ENCODE assay signal across 34 cellular contexts in genomic region chr4:128465523-128465922, GRCh38.
DNase-seq lines count a peak whose midpoint lies in the region; ATAC-seq, FAIRE-seq and TF ChIP-seq lines count a peak whose summit lies in the region.
"Had no signal": no experiment of that assay in that cellular context is flagged by ENCODE, and none has a peak within 500 bp of the region (broad histone marks: within the 10 kb centered on the region; RNA-seq: fewer than 3 reads in every experiment).

No MANE protein-coding gene starts in this region.

- TF ChIP-seq RAD21 in A549 (conservative IDR thresholded peaks at IDR 0.05 in 1 of 2, IDR thresholded peaks at IDR 0.05 in 1 of 2): no peak
- TF ChIP-seq RAD21 in K562 (CRISPR knock-in tag; conservative IDR thresholded peaks at IDR 0.05 in 1 of 2, IDR thresholded peaks at IDR 0.05 in 1 of 2): no peak

- peaks cover 12% of the 10 kb centered on the region for H3K36me3 ChIP-seq in Karpas-422 (ENCODE audit: insufficient read depth, low read length)
- no peaks in the 10 kb centered on the region for H3K36me3 ChIP-seq in astrocyte (ENCODE audit: insufficient read depth, low read length)
- no peaks in the 10 kb centered on the region for H3K36me3 ChIP-seq in K562 (ENCODE audit: control insufficient read depth, insufficient read depth, low read length)
- H3K36me3 ChIP-seq: BE2C; BLaER1; BLaER1 treated with 17β-estradiol and CSF1 and Interleukin-3, amounts not matched to agents 10 nM and 100 nM had no signal

- in situ Hi-C loops in K562 (cut with MboI): no loop called here

- H3K4me3 ChIP-seq in A549 (no peak overlapping the region), Karpas-422 (ENCODE audit: low read length) (no peak overlapping the region), astrocyte (ENCODE audit: insufficient read depth, low read depth, low read length) (no peak overlapping the region), K562 (no peak overlapping the region)
- H3K4me3 ChIP-seq: BLaER1; BLaER1 treated with 17β-estradiol and CSF1 and Interleukin-3, amounts not matched to agents 10 nM and 100 nM had no signal

- no peaks in the 10 kb centered on the region for H3K27me3 Mint-ChIP-seq in astrocyte (ENCODE audit: low read depth, unreplicated experiment)
- no peaks in the 10 kb centered on the region for H3K27me3 Mint-ChIP-seq in activated T-helper 1 cell treated with anti-CD3 and anti-CD28 coated beads, Interleukin-12 subunit alpha, Interleukin-12 subunit beta, Interleukin-2, Interleukin-4 antibody, amounts not matched to agents 30 ng/mL and 10 ng/mL and 1 ng/mL, durations not matched to agents 14 hours and 24 hours and 36 hours (ENCODE audit: insufficient read depth)
- H3K27me3 Mint-ChIP-seq: B cell; CD4-positive, alpha-beta memory T cell; CD4-positive, alpha-beta T cell; CD4-positive, CD25-positive, alpha-beta regulatory T cell; CD8-positive, alpha-beta memory T cell had no signal

- H3K4me1 ChIP-seq in A549 (peaks cover 46% of the 10 kb centered on the region), Karpas-422 (ENCODE audit: low read length) (peaks cover 94% of the 10 kb centered on the region), astrocyte (ENCODE audit: insufficient read depth, low read length) (peaks cover 17% of the 10 kb centered on the region), K562 (replicated peaks in 1 of 2; ENCODE audit: control insufficient read depth in 2 of 2, insufficient read depth in 2 of 2, low read length in 2 of 2) (peaks cover 0 to 30% of the 10 kb centered on the region in 2 experiments; a peak in 3 of 5 replicates)
- H3K4me1 ChIP-seq: BLaER1, Caco-2 had no signal

- no peak for TF ChIP-seq CTCF in A549 (IDR thresholded peaks at IDR 0.05)
- no peak for TF ChIP-seq CTCF in astrocyte (IDR thresholded peaks at IDR 0.05; ENCODE audit: insufficient read depth, low read depth, low read length)
- no peak for TF ChIP-seq CTCF in K562 (IDR thresholded peaks at IDR 0.05 in 2 of 3, conservative IDR thresholded peaks at IDR 0.05 in 1 of 3; ENCODE audit: insufficient read depth in 2 of 3, low read depth in 1 of 3, low read length in 3 of 3)

- H4K20me1 ChIP-seq in Karpas-422 (ENCODE audit: insufficient read depth, low read depth, low read length): no peaks in the 10 kb centered on the region
- H4K20me1 ChIP-seq in astrocyte (ENCODE audit: insufficient read depth, low read length): no peaks in the 10 kb centered on the region
- no peaks in the 10 kb centered on the region for H4K20me1 ChIP-seq in K562 (replicated peaks; ENCODE audit: control insufficient read depth, insufficient read depth, low read length)
- H4K20me1 ChIP-seq: BLaER1; BLaER1 treated with 17β-estradiol and CSF1 and Interleukin-3, amounts not matched to agents 10 nM and 100 nM had no signal

- TF ChIP-seq EP300 in A549 (IDR thresholded peaks at IDR 0.05) (no peak), K562 (IDR thresholded peaks at IDR 0.05; ENCODE audit: low read length) (no peak)

- intact Hi-C loops in K562 (cut with micrococcal nuclease): no loop called here
- intact Hi-C loops in activated T-helper 1 cell treated with anti-CD3 and anti-CD28 coated beads, Interleukin-12 subunit alpha, Interleukin-12 subunit beta, Interleukin-2, Interleukin-4 antibody, amounts not matched to agents 30 ng/mL and 10 ng/mL and 1 ng/mL, durations not matched to agents 14 hours and 24 hours and 36 hours (cut with micrococcal nuclease): no loop called here
- intact Hi-C loops in cardiac septum (cut with DNase I): no loop called here

- H3K9me1 ChIP-seq in K562 (ENCODE audit: control insufficient read depth, insufficient read depth, low read length): no peaks in the 10 kb centered on the region

- H3K9me3 ChIP-seq in A549: no peaks in the 10 kb centered on the region
- H3K9me3 ChIP-seq in Karpas-422 (ENCODE audit: low read length): no peaks in the 10 kb centered on the region
- no peaks in the 10 kb centered on the region for H3K9me3 ChIP-seq in astrocyte (ENCODE audit: insufficient read depth, low read depth, low read length)
- no peaks in the 10 kb centered on the region for H3K9me3 ChIP-seq in K562 (replicated peaks; ENCODE audit: control insufficient read depth, insufficient read depth, low read depth, low read length)
- H3K9me3 ChIP-seq: BE2C; BLaER1; BLaER1 treated with 17β-estradiol and CSF1 and Interleukin-3, amounts not matched to agents 10 nM and 100 nM; Caco-2 had no signal

- no peaks in the 10 kb centered on the region for H3K9me3 Mint-ChIP-seq in astrocyte (ENCODE audit: unreplicated experiment)
- no peaks in the 10 kb centered on the region for H3K9me3 Mint-ChIP-seq in activated T-helper 1 cell treated with anti-CD3 and anti-CD28 coated beads, Interleukin-12 subunit alpha, Interleukin-12 subunit beta, Interleukin-2, Interleukin-4 antibody, amounts not matched to agents 30 ng/mL and 10 ng/mL and 1 ng/mL, durations not matched to agents 14 hours and 24 hours and 36 hours
- H3K9me3 Mint-ChIP-seq: CD4-positive, alpha-beta memory T cell; CD4-positive, alpha-beta T cell; CD8-positive, alpha-beta memory T cell; CD8-positive, alpha-beta T cell had no signal

- 50% methylated on average over 2 of the region's 2 CpGs for WGBS in A549 (ENCODE audit: missing lambda C conversion rate)
- WGBS in K562 (ENCODE audit: insufficient coverage, low coverage, missing lambda C conversion rate): 44% methylated on average over 2 of the region's 2 CpGs

- H3K9ac ChIP-seq in Karpas-422 (ENCODE audit: low read length): peak overlapping the region; percentile 82; the same call in 1 of the 2 replicates
- H3K9ac ChIP-seq in astrocyte (ENCODE audit: low read length): no peak overlapping the region
- H3K9ac ChIP-seq in K562 (ENCODE audit: insufficient read depth in 1 of 2, low read depth in 2 of 2, low read length in 2 of 2): no peak overlapping the region; a peak in 1 of 4 replicates
- H3K9ac ChIP-seq: BLaER1; BLaER1 treated with 17β-estradiol and CSF1 and Interleukin-3, amounts not matched to agents 10 nM and 100 nM had no signal

- BruUV-seq in K562 (replicated peaks; lab: Mats Ljungman, UMichigan): no TSS peak

- H3K4me3 Mint-ChIP-seq in astrocyte (ENCODE audit: unreplicated experiment): no peak overlapping the region
- no peak overlapping the region for H3K4me3 Mint-ChIP-seq in activated T-helper 1 cell treated with anti-CD3 and anti-CD28 coated beads, Interleukin-12 subunit alpha, Interleukin-12 subunit beta, Interleukin-2, Interleukin-4 antibody, amounts not matched to agents 30 ng/mL and 10 ng/mL and 1 ng/mL, durations not matched to agents 14 hours and 24 hours and 36 hours
- H3K4me3 Mint-ChIP-seq: B cell; CD14-positive monocyte; CD4-positive, alpha-beta memory T cell; CD4-positive, alpha-beta T cell; CD4-positive, CD25-positive, alpha-beta regulatory T cell; CD8-positive, alpha-beta memory T cell; CD8-positive, alpha-beta T cell had no signal

- H3K27ac ChIP-seq in A549: peak overlapping the region; percentile 22 to 29; a peak in 3 of 6 replicates
- peak overlapping the region; percentile 98 for H3K27ac ChIP-seq in Karpas-422 (ENCODE audit: low read length)
- no peak overlapping the region for H3K27ac ChIP-seq in astrocyte (ENCODE audit: low read depth, low read length)
- H3K27ac ChIP-seq in K562 (ENCODE audit: extremely low read depth, low read depth, low read length): no peak overlapping the region
- H3K27ac ChIP-seq: 22Rv1; BLaER1; BLaER1 treated with 17β-estradiol and CSF1 and Interleukin-3, amounts not matched to agents 10 nM and 100 nM; C4-2B had no signal

- H3K9me2 ChIP-seq in Karpas-422 (replicated peaks; ENCODE audit: insufficient read depth, low read length): no peaks in the 10 kb centered on the region

- peak overlapping the region; percentile 37 for H3K27ac Mint-ChIP-seq in astrocyte (ENCODE audit: unreplicated experiment)
- no peak overlapping the region for H3K27ac Mint-ChIP-seq in activated T-helper 1 cell treated with anti-CD3 and anti-CD28 coated beads, Interleukin-12 subunit alpha, Interleukin-12 subunit beta, Interleukin-2, Interleukin-4 antibody, amounts not matched to agents 30 ng/mL and 10 ng/mL and 1 ng/mL, durations not matched to agents 14 hours and 24 hours and 36 hours
- H3K27ac Mint-ChIP-seq: B cell; CD14-positive monocyte; CD4-positive, alpha-beta memory T cell; CD4-positive, alpha-beta T cell; CD4-positive, CD25-positive, alpha-beta regulatory T cell; CD8-positive, alpha-beta memory T cell; CD8-positive, alpha-beta T cell had no signal

- no peak for ATAC-seq in A549
- ATAC-seq in K562: no peak
- ATAC-seq in GM19395 (IDR thresholded peaks at IDR 0.05; ENCODE audit: unreplicated experiment): no peak
- no peak for ATAC-seq in HG03520 (IDR thresholded peaks at IDR 0.05; ENCODE audit: unreplicated experiment)
- ATAC-seq: CD8-positive, alpha-beta T cell had no signal

- CTCF ChIA-PET in A549 (lab: Yijun Ruan, JAX) (no interaction called here), K562 (lab: Yijun Ruan, JAX; ENCODE audit: low intra/inter-chr PET ratio) (no interaction called here)

- H3K79me2 ChIP-seq in Karpas-422 (ENCODE audit: low read length): no peaks in the 10 kb centered on the region
- H3K79me2 ChIP-seq in astrocyte (ENCODE audit: insufficient read depth, low read length): no peaks in the 10 kb centered on the region
- no peaks in the 10 kb centered on the region for H3K79me2 ChIP-seq in K562 (ENCODE audit: control insufficient read depth, insufficient read depth, low read length)

- no peak for TF ChIP-seq POLR2A in A549 (IDR thresholded peaks at IDR 0.05; ENCODE audit: low read length)
- no peak for TF ChIP-seq POLR2A in K562 (conservative IDR thresholded peaks at IDR 0.05)

- no peak for DNase-seq in A549 (ENCODE audit: low read depth in 1 of 2, low spot score in 1 of 2)
- DNase-seq in Karpas-422: no peak
- no peak for DNase-seq in astrocyte (ENCODE audit: low read depth)
- DNase-seq in K562 (ENCODE audit: extremely low read depth in 1 of 4, low spot score in 3 of 4): no peak
- no peak for DNase-seq in activated T-helper 1 cell treated with anti-CD3 and anti-CD28 coated beads, Interleukin-12 subunit alpha, Interleukin-12 subunit beta, Interleukin-2, Interleukin-4 antibody, amounts not matched to agents 30 ng/mL and 10 ng/mL and 1 ng/mL, durations not matched to agents 14 hours and 24 hours and 36 hours (ENCODE audit: low spot score)
- DNase-seq in cardiac septum (ENCODE audit: low spot score): no peak
- DNase-seq: 8988T; ACHN; BE2C; C1 segment of cervical spinal cord; Caco-2; Calu3; CD4-positive, alpha-beta memory T cell; CD4-positive, alpha-beta T cell; CD4-positive, CD25-positive, alpha-beta regulatory T cell; CD8-positive, alpha-beta memory T cell; CD8-positive, alpha-beta T cell; COR-L47; DMS153; DMS53; DMS79; DMS79 treated with DMSO at 0.1 percent for 48 hours; DND-41; EL had no signal

- H3K27me3 ChIP-seq in Karpas-422 (ENCODE audit: low read length) (no peaks in the 10 kb centered on the region), astrocyte (ENCODE audit: insufficient read depth, low read length) (no peaks in the 10 kb centered on the region), K562 (ENCODE audit: control insufficient read depth in 2 of 2, insufficient read depth in 2 of 2, low read length in 2 of 2) (no peaks in the 10 kb centered on the region)
- H3K27me3 ChIP-seq: BE2C; BLaER1; BLaER1 treated with 17β-estradiol and CSF1 and Interleukin-3, amounts not matched to agents 10 nM and 100 nM had no signal

- no peak for FAIRE-seq in A549 (lab: Jason Lieb, UNC)
- FAIRE-seq in astrocyte (lab: Jason Lieb, UNC): no peak
- FAIRE-seq in K562 (lab: Jason Lieb, UNC): no peak
- FAIRE-seq: A204.1, D721Med had no signal

- H2AFZ ChIP-seq in Karpas-422 (ENCODE audit: low read length): no peak overlapping the region
- H2AFZ ChIP-seq in astrocyte (ENCODE audit: low read depth, low read length): no peak overlapping the region
- no peak overlapping the region for H2AFZ ChIP-seq in K562 (ENCODE audit: low read depth, low read length)

- H3K36me3 Mint-ChIP-seq in astrocyte (ENCODE audit: low read depth, unreplicated experiment): peaks cover 9% of the 10 kb centered on the region
- no peaks in the 10 kb centered on the region for H3K36me3 Mint-ChIP-seq in activated T-helper 1 cell treated with anti-CD3 and anti-CD28 coated beads, Interleukin-12 subunit alpha, Interleukin-12 subunit beta, Interleukin-2, Interleukin-4 antibody, amounts not matched to agents 30 ng/mL and 10 ng/mL and 1 ng/mL, durations not matched to agents 14 hours and 24 hours and 36 hours (ENCODE audit: low read depth)
- H3K36me3 Mint-ChIP-seq: CD14-positive monocyte; CD4-positive, alpha-beta memory T cell; CD4-positive, CD25-positive, alpha-beta regulatory T cell; CD8-positive, alpha-beta memory T cell had no signal

- no peak overlapping the region for H3K4me2 ChIP-seq in A549
- H3K4me2 ChIP-seq in Karpas-422 (ENCODE audit: low read depth, low read length, poor library complexity, severe bottlenecking): peak overlapping the region; percentile 75
- no peak overlapping the region for H3K4me2 ChIP-seq in astrocyte (ENCODE audit: low read length)
- H3K4me2 ChIP-seq in K562 (ENCODE audit: insufficient read depth, low read length): no peak overlapping the region
- H3K4me2 ChIP-seq: BLaER1; BLaER1 treated with 17β-estradiol and CSF1 and Interleukin-3, amounts not matched to agents 10 nM and 100 nM had no signal

- POLR2A ChIA-PET in A549 (lab: Yijun Ruan, JAX): no interaction called here
- POLR2A ChIA-PET in K562 (lab: Yijun Ruan, JAX): interaction anchor here (0.8 kb wide), 1 partner anchor 16 kb away, joined by 3 read pairs; no protein-coding TSS in a partner anchor

- peaks cover 11% of the 10 kb centered on the region for H3K4me1 Mint-ChIP-seq in astrocyte (ENCODE audit: low read depth, unreplicated experiment)
- no peaks in the 10 kb centered on the region for H3K4me1 Mint-ChIP-seq in activated T-helper 1 cell treated with anti-CD3 and anti-CD28 coated beads, Interleukin-12 subunit alpha, Interleukin-12 subunit beta, Interleukin-2, Interleukin-4 antibody, amounts not matched to agents 30 ng/mL and 10 ng/mL and 1 ng/mL, durations not matched to agents 14 hours and 24 hours and 36 hours (ENCODE audit: low read depth)
- H3K4me1 Mint-ChIP-seq: B cell; CD4-positive, alpha-beta memory T cell; CD4-positive, CD25-positive, alpha-beta regulatory T cell; CD8-positive, alpha-beta memory T cell had no signal

Comparison
In these comparisons a context has a peak if more than half of its experiments do, and no peak if none do; other contexts are left out.
1. H3K27ac ChIP-seq: peak in A549 (2 of 2) and Karpas-422 (single experiment); none in astrocyte (single experiment) and K562 (single experiment).